In the genomic region with DNA sequence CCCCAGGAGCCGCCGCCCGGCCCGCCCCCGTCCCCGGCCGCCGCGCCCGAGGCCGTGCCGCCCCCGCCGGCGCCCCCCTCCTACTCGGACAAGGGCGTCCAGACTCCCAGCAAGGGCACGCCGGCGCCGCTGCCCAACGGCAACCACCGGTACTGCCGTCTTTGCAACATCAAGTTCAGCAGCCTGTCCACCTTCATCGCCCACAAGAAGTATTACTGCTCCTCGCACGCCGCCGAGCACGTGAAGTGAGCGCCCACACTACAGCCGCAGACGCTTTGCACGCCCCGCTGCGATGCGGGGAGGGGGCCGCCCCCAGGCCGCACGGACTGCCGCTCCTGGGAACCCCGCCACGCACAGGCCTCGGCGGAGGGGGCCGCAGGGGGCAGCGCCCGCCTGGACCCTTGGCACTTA, we compare ENCODE assay signal across 8 cellular contexts. TPM values are rescaled to one million over a fixed set of nuclear protein-coding genes. Genes with fewer than 3 reads are reported as not detected.
DNase-seq lines count a peak whose midpoint lies in the region; ATAC-seq and TF ChIP-seq lines count a peak whose summit lies in the region.

No MANE protein-coding gene starts in this region.

- no peak overlapping the region for H2BK12ac ChIP-seq in neuronal stem cell (ENCODE audit: low read length)

- peak overlapping the region in 3 of 4 donors; percentile 40 to 85 (median 59) for H3K27ac ChIP-seq in esophagus muscularis mucosa (replicated peaks in 1 of 4)
- no peak overlapping the region for H3K27ac ChIP-seq in neuronal stem cell (replicated peaks; ENCODE audit: low read length)

- H4K8ac ChIP-seq in neuronal stem cell (ENCODE audit: low read depth, low read length) = no peak overlapping the region

- TF ChIP-seq CTCF in GM12872 (IDR thresholded peaks at IDR 0.05; ENCODE audit: insufficient read depth, low read depth, low read length) (peak; percentile 20; the same call in 1 of the 3 replicates), esophagus muscularis mucosa (IDR thresholded peaks at IDR 0.05) (peak in 2 of 3 experiments; percentile 10 to 32)

- peaks cover 18 to 34% (median 29%) of the 10 kb centered on the region in 4 donors for H3K4me1 ChIP-seq in esophagus muscularis mucosa
- H3K4me1 ChIP-seq in neuronal stem cell (ENCODE audit: control insufficient read depth in 2 of 2, insufficient read depth in 1 of 2, low read depth in 1 of 2, low read length in 2 of 2) = peaks cover 8 to 13% of the 10 kb centered on the region in 2 donors

- intact Hi-C loops in esophagus muscularis mucosa (cut with DNase I) = no loop called here

- no peak overlapping the region for H3K23ac ChIP-seq in neuronal stem cell (ENCODE audit: low read depth, low read length, poor library complexity)

- 26% methylated on average over 7 of the region's 48 CpGs for WGBS in esophagus muscularis mucosa
- WGBS in neuronal stem cell (ENCODE audit: extremely low coverage in 2 of 2, insufficient read length in 2 of 2, insufficient replicate concordance in 1 of 2), 2 donors = no CpG with 5 or more reads among the region's 48 CpGs

- H2AK5ac ChIP-seq in neuronal stem cell (ENCODE audit: low read depth, low read length) = peak overlapping the region; percentile 70

- no peak overlapping the region for H4K91ac ChIP-seq in neuronal stem cell (ENCODE audit: low read depth, low read length, poor library complexity)

- peak; percentile 15 for ATAC-seq in HG03025 (IDR thresholded peaks at IDR 0.05; ENCODE audit: low FRiP score, unreplicated experiment)

- peak overlapping the region; percentile 91 for H3K9ac ChIP-seq in neuronal stem cell (ENCODE audit: low read depth, low read length, poor library complexity)

- H3K4me2 ChIP-seq in neuronal stem cell (ENCODE audit: insufficient read depth, low read length, poor library complexity, severe bottlenecking) = peak overlapping the region; percentile 86

- no peak for TF ChIP-seq POLR2A in esophagus muscularis mucosa (IDR thresholded peaks at IDR 0.05; ENCODE audit: low read depth)

- H2AFZ ChIP-seq in neuronal stem cell (ENCODE audit: low read length) = no peak overlapping the region

- no peak overlapping the region for H2BK5ac ChIP-seq in neuronal stem cell (ENCODE audit: low read length)

- H3K18ac ChIP-seq in neuronal stem cell (ENCODE audit: low read length) = peak overlapping the region; percentile 28

- H3K14ac ChIP-seq in neuronal stem cell (ENCODE audit: low read length) = peak overlapping the region; percentile 21

- H3K4me3 ChIP-seq in esophagus muscularis mucosa (peak overlapping the region; percentile 74 to 99 (median 75)), neuronal stem cell (ENCODE audit: low read length in 2 of 2) (peak overlapping the region; percentile 63 to 69)

- H3K9me3 ChIP-seq in esophagus muscularis mucosa (no peaks in the 10 kb centered on the region), neuronal stem cell (replicated peaks in 1 of 2; ENCODE audit: control insufficient read depth in 2 of 2, insufficient read depth in 1 of 2, low read depth in 1 of 2, low read length in 2 of 2) (no peaks in the 10 kb centered on the region)

- no peak overlapping the region for H2BK15ac ChIP-seq in neuronal stem cell (ENCODE audit: low read length)

- no peak for TF ChIP-seq EP300 in esophagus muscularis mucosa (IDR thresholded peaks at IDR 0.05)

- no peak overlapping the region for H3K4ac ChIP-seq in neuronal stem cell (ENCODE audit: low read length)

- H3K79me1 ChIP-seq in neuronal stem cell (ENCODE audit: low read depth, low read length) = peaks cover 15% of the 10 kb centered on the region

- peak; percentile 56 for DNase-seq in activated CD4-positive, alpha-beta T cell treated with anti-CD3 and anti-CD28 coated beads for 48 hours
- DNase-seq in esophagus muscularis mucosa (ENCODE audit: extremely low spot score) = no peak
- no peak for DNase-seq in neuronal stem cell (ENCODE audit: low spot score)
- DNase-seq in NCI-H1930 (lab: John Stamatoyannopoulos, UW) = no peak
- no peak for DNase-seq in medulla oblongata (ENCODE audit: extremely low spot score)
- DNase-seq in NCI-H446 (lab: John Stamatoyannopoulos, UW) = no peak

- H3K36me3 ChIP-seq in esophagus muscularis mucosa (peaks cover 0 to 8% (median 6%) of the 10 kb centered on the region in 4 donors), neuronal stem cell (replicated peaks in 1 of 2; ENCODE audit: control insufficient read depth in 2 of 2, insufficient read depth in 2 of 2, low read length in 2 of 2) (peaks cover 2 to 8% of the 10 kb centered on the region in 2 donors)

- H2BK120ac ChIP-seq in neuronal stem cell (ENCODE audit: low read depth, low read length) = no peak overlapping the region

- H3K27me3 ChIP-seq in esophagus muscularis mucosa = peaks cover 0 to 20% (median 3%) of the 10 kb centered on the region in 4 donors
- H3K27me3 ChIP-seq in neuronal stem cell (ENCODE audit: control insufficient read depth in 3 of 3, insufficient read depth in 3 of 3, low read depth in 1 of 3, low read length in 3 of 3) = peaks cover 0 to 15% (median 10%) of the 10 kb centered on the region in 3 experiments

RNA-seq across cellular contexts. Expression of a gene that starts 35.5 kb away (rescaled TPM):
- total RNA-seq in esophagus muscularis mucosa = 10 to 100 TPM; 15.9 to 29.1 (median 26.6) TPM
- polyA plus RNA-seq in neuronal stem cell (2013, experiment 1 of 2) = 48.7 TPM
- 49.9 TPM for polyA plus RNA-seq in neuronal stem cell (2013, experiment 2 of 2)
